ENCODE assay signal across 11 cellular contexts in genomic region chr19:8610928-8611284, GRCh38. TPM values are rescaled to one million over a fixed set of nuclear protein-coding genes. Genes with fewer than 3 reads are reported as not detected.
DNase-seq lines count a peak whose midpoint lies in the region; ATAC-seq and TF ChIP-seq lines count a peak whose summit lies in the region.
"Had no signal": no experiment of that assay in that cellular context is flagged by ENCODE, and none has a peak within 500 bp of the region (broad histone marks: within the 10 kb centered on the region; RNA-seq: fewer than 3 reads in every experiment).

No MANE protein-coding gene starts in this region.

- H2AFZ ChIP-seq in DND-41 (ENCODE audit: low read depth, low read length) = peak overlapping the region; percentile 94; the same call in 1 of the 2 replicates

- H3K27me3 ChIP-seq in DND-41 (ENCODE audit: insufficient read depth, low read length, poor library complexity) (no peaks in the 10 kb centered on the region), adrenal gland (no peaks in the 10 kb centered on the region), right lobe of liver (no peaks in the 10 kb centered on the region), stomach (peaks cover 0 to 32% (median 8%) of the 10 kb centered on the region in 3 donors)

- WGBS in adrenal gland, 4 donors = 3 to 4% methylated on average over 9 of the region's 9 CpGs; no CpG with 5 or more reads in 2 of the 4 donors
- WGBS in right lobe of liver (ENCODE audit: insufficient coverage, low coverage, low lambda C conversion rate, missing lambda C conversion rate) = 3% methylated on average over 9 of the region's 9 CpGs
- 0 to 17% (median 2%) methylated on average over 1 to 9 of the region's 9 CpGs; no CpG with 5 or more reads in 2 of the 5 donors for WGBS in stomach, 5 donors

- peak overlapping the region; percentile 97 for H3K4me2 ChIP-seq in DND-41 (ENCODE audit: insufficient read depth, low read length)

- no peaks in the 10 kb centered on the region for H4K20me1 ChIP-seq in DND-41 (ENCODE audit: insufficient read depth, low read length)

- TF ChIP-seq POLR2A in adrenal gland (IDR thresholded peaks at IDR 0.05) = no peak
- no peak for TF ChIP-seq POLR2A in right lobe of liver (IDR thresholded peaks at IDR 0.05)
- TF ChIP-seq POLR2A in stomach (IDR thresholded peaks at IDR 0.05) = no peak

- intact Hi-C loops in adrenal gland (cut with DNase I) (no loop called here), right lobe of liver (cut with DNase I) (no loop called here), stomach (cut with DNase I; ENCODE audit: low total_unique reads) (no loop called here)

- H3K9ac ChIP-seq in DND-41 (ENCODE audit: low read depth, low read length) = peak overlapping the region; percentile 69; the same call in 1 of the 2 replicates

- H3K27ac ChIP-seq in DND-41 (ENCODE audit: low read length) = no peak overlapping the region
- H3K27ac ChIP-seq in adrenal gland = peak overlapping the region in 3 of 5 donors; percentile 38 to 85 (median 77)
- H3K27ac ChIP-seq in right lobe of liver = peak overlapping the region in 2 of 3 donors; percentile 21 to 48
- H3K27ac ChIP-seq in stomach = peak overlapping the region in 4 of 5 donors; percentile 37 to 86 (median 70)

- no peaks in the 10 kb centered on the region for H3K79me2 ChIP-seq in DND-41 (ENCODE audit: insufficient read depth, low read length)

- no peaks in the 10 kb centered on the region for H3K36me3 ChIP-seq in DND-41 (ENCODE audit: insufficient read depth, low read length)
- no peaks in the 10 kb centered on the region for H3K36me3 ChIP-seq in adrenal gland (replicated peaks in 1 of 2)
- no peaks in the 10 kb centered on the region for H3K36me3 ChIP-seq in right lobe of liver
- H3K36me3 ChIP-seq in stomach = peaks cover 0 to 2% (median 0%) of the 10 kb centered on the region in 4 donors

- no peak; the same call in 2 of the 3 replicates for ATAC-seq in DND-41 (ENCODE audit: insufficient read depth, low read depth)
- ATAC-seq in right lobe of liver = no peak
- ATAC-seq in GM21390 (IDR thresholded peaks at IDR 0.05; ENCODE audit: unreplicated experiment) = no peak

- DNase-seq in DND-41 (no peak), adrenal gland (no peak), right lobe of liver (no peak), stomach (no peak), dedifferentiated amniotic fluid mesenchymal stem cell (ENCODE audit: extremely low spot score) (no peak), hippocampal formation (lab: John Stamatoyannopoulos, UW) (no peak), dermis blood vessel endothelial cell (no peak)
- DNase-seq: NCI-H1092 had no signal

- no peaks in the 10 kb centered on the region for H3K9me3 ChIP-seq in DND-41 (ENCODE audit: insufficient read depth, low read length, severe bottlenecking)
- no peaks in the 10 kb centered on the region for H3K9me3 ChIP-seq in adrenal gland (replicated peaks in 1 of 3)
- no peaks in the 10 kb centered on the region for H3K9me3 ChIP-seq in right lobe of liver
- no peaks in the 10 kb centered on the region for H3K9me3 ChIP-seq in stomach

- H3K4me3 ChIP-seq in DND-41 (ENCODE audit: low read depth in 1 of 2, low read length in 2 of 2) (peak overlapping the region in 1 of 2 experiments; percentile 82; a peak in 2 of 4 replicates), adrenal gland (peak overlapping the region in 2 of 4 donors; percentile 54 to 81), right lobe of liver (peak overlapping the region in 2 of 3 donors; percentile 48 to 54), stomach (peak overlapping the region; percentile 51 to 61 (median 52))

- no peak for TF ChIP-seq EP300 in stomach (IDR thresholded peaks at IDR 0.05)

- H3K4me1 ChIP-seq in DND-41 (ENCODE audit: insufficient read depth, low read length) = peaks cover 15% of the 10 kb centered on the region
- peaks cover 17 to 21% of the 10 kb centered on the region in 2 donors for H3K4me1 ChIP-seq in adrenal gland (replicated peaks in 1 of 2)
- peaks cover 0 to 11% (median 0%) of the 10 kb centered on the region in 4 donors for H3K4me1 ChIP-seq in right lobe of liver
- peaks cover 11 to 52% (median 35%) of the 10 kb centered on the region in 4 donors for H3K4me1 ChIP-seq in stomach

- no peak for TF ChIP-seq CTCF in DND-41 (IDR thresholded peaks at IDR 0.05; ENCODE audit: borderline replicate concordance, extremely low read depth, low read length, poor library complexity, severe bottlenecking)
- no peak for TF ChIP-seq CTCF in adrenal gland (IDR thresholded peaks at IDR 0.05)
- TF ChIP-seq CTCF in right lobe of liver (IDR thresholded peaks at IDR 0.05) = no peak
- TF ChIP-seq CTCF in stomach (IDR thresholded peaks at IDR 0.05) = no peak

RNA-seq across cellular contexts. Expression of gene ADAMTS10, which starts 0.4 kb away (rescaled TPM):
- 100 to 1,000 TPM in 1 of 8 donors, 10 to 100 TPM in 6, 1 to 10 TPM in 1; 7.6 to 100 (median 25.8) TPM for total RNA-seq in adrenal gland
- polyA plus RNA-seq in adrenal gland = 100 to 1,000 TPM in 1 of 3 donors, 10 to 100 TPM in 1, 1 to 10 TPM in 1; 2.0 to 190 (median 57.4) TPM
- 10 to 100 TPM in 3 of 6 experiments, 1 to 10 TPM in 3; 5.0 to 12.2 (median 9.3) TPM for total RNA-seq in right lobe of liver
- total RNA-seq in stomach = 10 to 100 TPM in 3 of 5 donors, 1 to 10 TPM in 2; 2.3 to 28.5 (median 12.8) TPM
- polyA plus RNA-seq in stomach = 1 to 10 TPM; 1.9 to 6.6 (median 5.7) TPM
- 4.8 and 13.8 TPM in 2 replicates for total RNA-seq in dermis blood vessel endothelial cell

RNA-seq across cellular contexts. Expression of gene NFILZ, which starts 19.5 kb away (rescaled TPM):
- total RNA-seq in adrenal gland (not detected), right lobe of liver (not detected), stomach (not detected), dermis blood vessel endothelial cell (not detected in 2 replicates)
- polyA plus RNA-seq in adrenal gland (not detected), stomach (not detected)
- total RNA-seq: activated T-cell treated with anti-CD3 and anti-CD28 coated beads, Interleukin-2, amount 50 U/mL, for 72 hours; myocyte had no signal

RNA-seq across cellular contexts. Expression of gene MYO1F, which starts 33.7 kb away (rescaled TPM):
- total RNA-seq in adrenal gland (10 to 100 TPM; 12.0 to 27.1 (median 22.0) TPM), right lobe of liver (10 to 100 TPM in 4 of 6 experiments, 1 to 10 TPM in 2; 7.9 to 21.5 (median 10.2) TPM), stomach (10 to 100 TPM; 10.5 to 54.8 (median 41.6) TPM), dermis blood vessel endothelial cell (0.14 and 0.34 TPM in 2 replicates)
- polyA plus RNA-seq in adrenal gland (10 to 100 TPM in 2 of 3 donors, 1 to 10 TPM in 1; 4.9 to 62.5 (median 11.7) TPM), stomach (1 to 10 TPM; 3.0 to 5.5 (median 4.4) TPM)
- total RNA-seq: myocyte had no signal
